In genomic region chr12:20220339-20220738, GRCh38 we compare ENCODE assay signal across 9 cellular contexts.
DNase-seq lines count a peak whose midpoint lies in the region; ATAC-seq and TF ChIP-seq lines count a peak whose summit lies in the region.
"Had no signal": no experiment of that assay in that cellular context is flagged by ENCODE, and none has a peak within 500 bp of the region (broad histone marks: within the 10 kb centered on the region; RNA-seq: fewer than 3 reads in every experiment).

No MANE protein-coding gene starts in this region.

- H3K9me3 Mint-ChIP-seq in activated CD4-positive, alpha-beta T cell treated with anti-CD3 and anti-CD28 coated beads, Interleukin-2, amount 10 ng/mL, durations not matched to agents 7 days and 5 days, result peaks cover 6% of the 10 kb centered on the region

- H3K9me3 ChIP-seq in liver (ENCODE audit: control insufficient read depth in 4 of 4, low read length in 3 of 4) (no peaks in the 10 kb centered on the region), aorta (ENCODE audit: control insufficient read depth, low read length) (peaks cover 2% of the 10 kb centered on the region)

- peak; percentile 43 for TF ChIP-seq CTCF in liver (IDR thresholded peaks at IDR 0.05; ENCODE audit: low read depth, low read length, missing input control)

- no peak overlapping the region for H3K9ac ChIP-seq in liver (ENCODE audit: low read depth in 1 of 2, low read length in 2 of 2)

- H3K4me1 ChIP-seq in liver (ENCODE audit: control insufficient read depth in 4 of 4, insufficient read depth in 4 of 4, low read length in 3 of 4) (no peaks in the 10 kb centered on the region), aorta (ENCODE audit: control insufficient read depth in 1 of 2, insufficient read depth in 2 of 2, low read length in 2 of 2) (no peaks in the 10 kb centered on the region)

- H3K36me3 Mint-ChIP-seq in activated CD4-positive, alpha-beta T cell treated with anti-CD3 and anti-CD28 coated beads, Interleukin-2, amount 10 ng/mL, durations not matched to agents 7 days and 5 days (ENCODE audit: low read depth), result no peaks in the 10 kb centered on the region

- H3K36me3 ChIP-seq in liver (ENCODE audit: control insufficient read depth in 4 of 4, insufficient read depth in 3 of 4, low read depth in 1 of 4, low read length in 3 of 4) (no peaks in the 10 kb centered on the region), aorta (ENCODE audit: control insufficient read depth in 1 of 2, insufficient read depth in 2 of 2, low read length in 1 of 2) (no peaks in the 10 kb centered on the region)

- H3K4me3 ChIP-seq in liver (ENCODE audit: low read depth in 1 of 3, low read length in 3 of 3) (no peak overlapping the region), aorta (ENCODE audit: low read length in 2 of 2) (no peak overlapping the region)

- intact Hi-C loops in aorta (cut with DNase I), result no loop called here

- H3K27me3 Mint-ChIP-seq in activated CD4-positive, alpha-beta T cell treated with anti-CD3 and anti-CD28 coated beads, Interleukin-2, amount 10 ng/mL, durations not matched to agents 7 days and 5 days, result no peaks in the 10 kb centered on the region

- TF ChIP-seq RAD21 in liver (IDR thresholded peaks at IDR 0.05), result peak; percentile 79

- H3K27me3 ChIP-seq in liver (ENCODE audit: control insufficient read depth in 4 of 4, insufficient read depth in 4 of 4, low read length in 3 of 4) (no peaks in the 10 kb centered on the region), aorta (ENCODE audit: control insufficient read depth in 1 of 2, insufficient read depth in 2 of 2, low read length in 1 of 2) (no peaks in the 10 kb centered on the region)

- ATAC-seq in HG03460 (IDR thresholded peaks at IDR 0.05; ENCODE audit: unreplicated experiment), result no peak
- no peak for ATAC-seq in aorta (ENCODE audit: low FRiP score)
- ATAC-seq in HG03095 (IDR thresholded peaks at IDR 0.05; ENCODE audit: unreplicated experiment), result no peak

- H3K27ac ChIP-seq in liver (ENCODE audit: low read depth in 1 of 2, low read length in 2 of 2), result no peak overlapping the region
- no peak overlapping the region for H3K27ac ChIP-seq in aorta (ENCODE audit: low read depth in 1 of 2, low read length in 2 of 2)

- no peaks in the 10 kb centered on the region for H3K4me1 Mint-ChIP-seq in activated CD4-positive, alpha-beta T cell treated with anti-CD3 and anti-CD28 coated beads, Interleukin-2, amount 10 ng/mL, durations not matched to agents 7 days and 5 days

- no peak overlapping the region for H3K4me3 Mint-ChIP-seq in activated CD4-positive, alpha-beta T cell treated with anti-CD3 and anti-CD28 coated beads, Interleukin-2, amount 10 ng/mL, durations not matched to agents 7 days and 5 days
- H3K4me3 Mint-ChIP-seq: T-helper 1 cell treated with Interleukin-12 subunit alpha and Interleukin-12 subunit beta and Interleukin-4 antibody, amounts not matched to agents 30 μg/mL and 1 μg/mL, for 36 hours had no signal

- DNase-seq in DMS53 (lab: John Stamatoyannopoulos, UW), result peak; percentile 74
- DNase-seq in Kasumi-1 (lab: John Stamatoyannopoulos, UW), result peak; percentile 19 to 54
- DNase-seq in astrocyte of the hippocampus (ENCODE audit: low read depth, low spot score), result peak; percentile 16
- DNase-seq in aorta, result no peak
- DNase-seq in activated CD4-positive, alpha-beta T cell treated with anti-CD3 and anti-CD28 coated beads, Interleukin-2, amount 10 ng/mL, durations not matched to agents 7 days and 5 days, result no peak

- 80% methylated on average over 1 of the region's 1 CpG for WGBS in liver
- WGBS in aorta, 2 donors, result 100% methylated on average over 1 of the region's 1 CpG

- POLR2A ChIA-PET in activated CD4-positive, alpha-beta T cell treated with anti-CD3 and anti-CD28 coated beads, Interleukin-2, amount 10 ng/mL, durations not matched to agents 7 days and 5 days (lab: Charles Lee), result no interaction called here

- CTCF ChIA-PET in activated CD4-positive, alpha-beta T cell treated with anti-CD3 and anti-CD28 coated beads, Interleukin-2, amount 10 ng/mL, durations not matched to agents 7 days and 5 days (lab: Charles Lee), result interaction anchor here (0.6 kb wide), 2 partner anchors 227 to 1088 kb away, joined by 3 read pairs; no protein-coding TSS in a partner anchor

- H3K27ac Mint-ChIP-seq in activated CD4-positive, alpha-beta T cell treated with anti-CD3 and anti-CD28 coated beads, Interleukin-2, amount 10 ng/mL, durations not matched to agents 7 days and 5 days, result no peak overlapping the region
- H3K27ac Mint-ChIP-seq: T-helper 1 cell treated with Interleukin-12 subunit alpha and Interleukin-12 subunit beta and Interleukin-4 antibody, amounts not matched to agents 30 μg/mL and 1 μg/mL, for 36 hours had no signal

TF ChIP-seq in liver, 16 proteins besides CTCF, POLR2A, EP300 and RAD21:
- TF ChIP-seq NR2F2 (IDR thresholded peaks at IDR 0.05), result no peak
- no peak for TF ChIP-seq REST (IDR thresholded peaks at IDR 0.05)
- TF ChIP-seq ATF3 (IDR thresholded peaks at IDR 0.05), result no peak
- no peak for TF ChIP-seq EGR1 (IDR thresholded peaks at IDR 0.05; ENCODE audit: low read depth in 2 of 2)
- no peak for TF ChIP-seq JUND (IDR thresholded peaks at IDR 0.05)
- TF ChIP-seq SP1 (IDR thresholded peaks at IDR 0.05), result no peak
- no peak for TF ChIP-seq ZBTB33 (IDR thresholded peaks at IDR 0.05)
- TF ChIP-seq GABPA (IDR thresholded peaks at IDR 0.05 in 1 of 2, conservative IDR thresholded peaks at IDR 0.05 in 1 of 2), result no peak
- TF ChIP-seq MAX (IDR thresholded peaks at IDR 0.05), result no peak
- no peak for TF ChIP-seq HNF4A (conservative IDR thresholded peaks at IDR 0.05)
- no peak for TF ChIP-seq FOXA2 (IDR thresholded peaks at IDR 0.05)
- TF ChIP-seq HNF4G (IDR thresholded peaks at IDR 0.05), result no peak
- no peak for TF ChIP-seq RXRA (IDR thresholded peaks at IDR 0.05)
- TF ChIP-seq FOXA1 (IDR thresholded peaks at IDR 0.05), result no peak
- TF ChIP-seq YY1 (IDR thresholded peaks at IDR 0.05), result no peak
- no peak for TF ChIP-seq TAF1 (conservative IDR thresholded peaks at IDR 0.05)

Comparison
In these comparisons a context has a peak if more than half of its experiments do, and no peak if none do; other contexts are left out.
1. DNase-seq: peak in DMS53 (single experiment), Kasumi-1 (2 of 2) and astrocyte of the hippocampus (single experiment); none in aorta (0 of 2) and activated CD4-positive, alpha-beta T cell treated with anti-CD3 and anti-CD28 coated beads, Interleukin-2, amount 10 ng/mL, durations not matched to agents 7 days and 5 days (single experiment).